Comparison of ENCODE assay signal across 8 cellular contexts in the genomic region with DNA sequence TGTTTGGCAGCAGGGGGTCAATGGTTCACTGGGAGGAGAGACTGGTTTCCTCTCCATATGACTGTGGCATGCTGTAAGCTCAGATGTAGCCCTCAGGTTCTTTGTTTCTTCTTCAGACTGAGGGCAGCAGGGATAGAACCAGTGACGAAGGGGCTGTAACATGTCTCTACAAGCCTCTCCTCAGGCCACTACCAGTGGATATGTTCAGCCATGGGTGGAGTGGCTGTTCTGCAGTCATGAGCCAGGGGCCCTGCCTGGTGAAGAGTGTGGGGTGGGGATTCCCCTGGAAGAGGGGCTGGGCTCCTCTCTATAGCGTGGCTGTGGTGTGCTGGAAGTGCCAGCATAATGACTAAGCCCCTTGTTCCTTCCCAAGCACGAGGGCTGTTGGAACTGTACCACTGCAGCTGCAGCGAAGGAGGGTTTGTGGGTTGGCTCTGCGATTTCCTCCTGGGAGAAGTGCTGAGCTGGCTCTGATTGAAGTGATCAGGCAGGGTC. TPM values are rescaled to one million over a fixed set of nuclear protein-coding genes. Genes with fewer than 3 reads are reported as not detected.
DNase-seq lines count a peak whose midpoint lies in the region; ATAC-seq and TF ChIP-seq lines count a peak whose summit lies in the region.

No MANE protein-coding gene starts in this region.

- TF ChIP-seq CTCF in fibroblast of mammary gland (conservative IDR thresholded peaks at IDR 0.05; ENCODE audit: control insufficient read depth, insufficient read depth, low read depth, low read length): no peak

- ATAC-seq in GM18873 (IDR thresholded peaks at IDR 0.05; ENCODE audit: low FRiP score, unreplicated experiment): peak; percentile 29
- ATAC-seq in HG02884 (IDR thresholded peaks at IDR 0.05; ENCODE audit: unreplicated experiment): no peak

- H3K4me3 ChIP-seq in fibroblast of mammary gland (ENCODE audit: control insufficient read depth, low read depth, low read length) (no peak overlapping the region), skeletal muscle cell (ENCODE audit: low read depth, low read length) (no peak overlapping the region)

- peak; percentile 83 for DNase-seq in A172 (ENCODE audit: low spot score)
- DNase-seq in Kasumi-1 (lab: John Stamatoyannopoulos, UW): peak; percentile 67 to 71
- DNase-seq in fibroblast of mammary gland (ENCODE audit: low read depth): peak; percentile 94
- peak; percentile 81 for DNase-seq in skeletal muscle cell (ENCODE audit: low read depth)
- DNase-seq in GM19240 (ENCODE audit: insufficient read length, low spot score): no peak
- DNase-seq in NCI-H526 treated with DMSO at 0.1 percent for 48 hours (lab: John Stamatoyannopoulos, UW): no peak

RNA-seq across cellular contexts. Expression of a gene that starts 55.8 kb away (rescaled TPM):
- total RNA-seq in A172 (2014; rRNA removed; shearing (Covaris generic)): 40.7 and 62.5 TPM in 2 replicates

Comparison
In these comparisons a context has a peak if more than half of its experiments do, and no peak if none do; other contexts are left out.
1. DNase-seq: peak in A172 (single experiment), Kasumi-1 (2 of 2), fibroblast of mammary gland (single experiment) and skeletal muscle cell (single experiment); none in GM19240 (single experiment) and NCI-H526 treated with DMSO at 0.1 percent for 48 hours (single experiment).